Comparison of ENCODE assay signal across 20 cellular contexts in the genomic region with DNA sequence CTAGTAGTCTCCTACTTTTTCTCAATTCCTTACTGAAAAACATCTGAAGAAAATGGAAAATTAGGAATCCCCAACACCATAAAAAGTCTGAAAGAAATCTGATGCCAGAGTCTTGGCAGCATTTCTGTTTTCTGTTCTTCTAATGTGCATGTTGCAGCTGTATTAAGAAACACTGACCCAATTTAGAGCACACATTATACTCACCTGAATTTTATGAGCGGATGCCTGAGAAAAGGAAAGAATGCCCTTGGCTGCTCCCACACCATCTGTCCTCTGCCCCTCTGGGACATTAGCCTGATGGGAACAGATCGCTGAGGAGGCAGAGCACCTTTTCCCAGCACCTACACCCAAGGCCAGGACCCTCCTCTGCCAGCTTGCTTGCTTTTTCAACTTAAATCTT. TPM values are rescaled to one million over a fixed set of nuclear protein-coding genes. Genes with fewer than 3 reads are reported as not detected.
A peak's percentile ranks its signal among the peaks of the same experiment; 100 is the strongest.
DNase-seq lines count a peak whose midpoint lies in the region; ATAC-seq and TF ChIP-seq lines count a peak whose summit lies in the region.
"Had no signal": no experiment of that assay in that cellular context is flagged by ENCODE, and none has a peak within 500 bp of the region (broad histone marks: within the 10 kb centered on the region; RNA-seq: fewer than 3 reads in every experiment).

No MANE protein-coding gene starts in this region.

- TF ChIP-seq CTCF in VCaP (conservative IDR thresholded peaks at IDR 0.05) (no peak), right lobe of liver (IDR thresholded peaks at IDR 0.05) (no peak)

- H3K4me3 ChIP-seq in thymus (ENCODE audit: low read length) (no peak overlapping the region), right lobe of liver (no peak overlapping the region)
- H3K4me3 ChIP-seq: BLaER1 treated with 17β-estradiol and CSF1 and Interleukin-3, amounts not matched to agents 10 nM and 100 nM had no signal

- peaks cover 5% of the 10 kb centered on the region for H3K4me1 ChIP-seq in thymus (ENCODE audit: control insufficient read depth, insufficient read depth, low read length)
- no peaks in the 10 kb centered on the region for H3K4me1 ChIP-seq in right lobe of liver

- no peaks in the 10 kb centered on the region for H3K36me3 Mint-ChIP-seq in activated CD4-positive, alpha-beta T cell treated with anti-CD3 and anti-CD28 coated beads, Interleukin-2, amount 10 ng/mL, durations not matched to agents 24 days and 14 days (ENCODE audit: low read depth)
- H3K36me3 Mint-ChIP-seq: CD4-positive, CD25-positive, alpha-beta regulatory T cell had no signal

- H3K4me1 Mint-ChIP-seq in activated CD4-positive, alpha-beta T cell treated with anti-CD3 and anti-CD28 coated beads, Interleukin-2, amount 10 ng/mL, durations not matched to agents 24 days and 14 days = peaks cover 3% of the 10 kb centered on the region

- 90% methylated on average over 2 of the region's 2 CpGs for WGBS in thymus
- 90% methylated on average over 2 of the region's 2 CpGs for WGBS in right lobe of liver (ENCODE audit: insufficient coverage, low coverage, low lambda C conversion rate, missing lambda C conversion rate)

- H3K27me3 Mint-ChIP-seq in activated CD4-positive, alpha-beta T cell treated with anti-CD3 and anti-CD28 coated beads, Interleukin-2, amount 10 ng/mL, durations not matched to agents 24 days and 14 days = peaks cover 24% of the 10 kb centered on the region

- H3K36me3 ChIP-seq in KOPT-K1 (ENCODE audit: insufficient read depth, low read length) (no peaks in the 10 kb centered on the region), thymus (ENCODE audit: control insufficient read depth, insufficient read depth) (no peaks in the 10 kb centered on the region), right lobe of liver (no peaks in the 10 kb centered on the region)
- H3K36me3 ChIP-seq: BLaER1 treated with 17β-estradiol and CSF1 and Interleukin-3, amounts not matched to agents 10 nM and 100 nM had no signal

- TF ChIP-seq POLR2A in right lobe of liver (IDR thresholded peaks at IDR 0.05) = no peak

- DNase-seq in activated CD4-positive, alpha-beta T cell treated with anti-CD3 and anti-CD28 coated beads, Interleukin-2, amount 10 ng/mL, durations not matched to agents 24 days and 14 days = no peak
- DNase-seq in activated CD4-positive, alpha-beta T cell treated with anti-CD3 and anti-CD28 coated beads, Interleukin-2, amount 50 U/mL, for 48 hours = no peak
- no peak for DNase-seq in right lobe of liver
- DNase-seq in stimulated activated CD4-positive, alpha-beta T cell treated with anti-CD3 and anti-CD28 coated beads, Interleukin-2, amount 100 ng/mL, for 24 hours = no peak
- DNase-seq: 8988T; AML-193; Calu3; CD4-positive, CD25-positive, alpha-beta regulatory T cell; DMS153; DMS79 treated with DMSO at 0.1 percent for 48 hours; GDM1; HCEC 1CT; HFFc6 had no signal

- peak overlapping the region; percentile 29 for H3K27ac Mint-ChIP-seq in activated CD4-positive, alpha-beta T cell treated with anti-CD3 and anti-CD28 coated beads, Interleukin-2, amount 10 ng/mL, durations not matched to agents 24 days and 14 days
- H3K27ac Mint-ChIP-seq: CD4-positive, CD25-positive, alpha-beta regulatory T cell; HFFc6 had no signal

- H3K4me3 Mint-ChIP-seq in activated CD4-positive, alpha-beta T cell treated with anti-CD3 and anti-CD28 coated beads, Interleukin-2, amount 10 ng/mL, durations not matched to agents 24 days and 14 days = no peak overlapping the region
- H3K4me3 Mint-ChIP-seq: CD4-positive, CD25-positive, alpha-beta regulatory T cell; HFFc6 had no signal

- H3K9me3 Mint-ChIP-seq in activated CD4-positive, alpha-beta T cell treated with anti-CD3 and anti-CD28 coated beads, Interleukin-2, amount 10 ng/mL, durations not matched to agents 24 days and 14 days = no peaks in the 10 kb centered on the region
- H3K9me3 Mint-ChIP-seq: HFFc6 had no signal

- intact Hi-C loops in activated CD4-positive, alpha-beta T cell treated with anti-CD3 and anti-CD28 coated beads, Interleukin-2, amount 10 ng/mL, durations not matched to agents 24 days and 14 days (cut with micrococcal nuclease) = no loop called here
- intact Hi-C loops in right lobe of liver (cut with DNase I) = no loop called here

- peak overlapping the region; percentile 81 for H3K27ac ChIP-seq in KOPT-K1 (ENCODE audit: low read depth, low read length, poor library complexity, severe bottlenecking)
- peak overlapping the region; percentile 75 for H3K27ac ChIP-seq in VCaP
- H3K27ac ChIP-seq in thymus (ENCODE audit: low read depth) = peak overlapping the region; percentile 10
- no peak overlapping the region for H3K27ac ChIP-seq in right lobe of liver
- H3K27ac ChIP-seq: BLaER1 treated with 17β-estradiol and CSF1 and Interleukin-3, amounts not matched to agents 10 nM and 100 nM had no signal

- ATAC-seq in GM18907 (IDR thresholded peaks at IDR 0.05; ENCODE audit: unreplicated experiment) (no peak), right lobe of liver (no peak)
- ATAC-seq: HepG2 had no signal

- H3K27me3 ChIP-seq in thymus (ENCODE audit: control insufficient read depth, insufficient read depth) = no peaks in the 10 kb centered on the region
- no peaks in the 10 kb centered on the region for H3K27me3 ChIP-seq in right lobe of liver
- H3K27me3 ChIP-seq: BLaER1 treated with 17β-estradiol and CSF1 and Interleukin-3, amounts not matched to agents 10 nM and 100 nM had no signal

- H3K9me3 ChIP-seq in KOPT-K1 (ENCODE audit: insufficient read depth, low read length, poor library complexity, severe bottlenecking) (no peaks in the 10 kb centered on the region), thymus (ENCODE audit: control insufficient read depth) (no peaks in the 10 kb centered on the region), right lobe of liver (no peaks in the 10 kb centered on the region)
- H3K9me3 ChIP-seq: BLaER1 treated with 17β-estradiol and CSF1 and Interleukin-3, amounts not matched to agents 10 nM and 100 nM had no signal

RNA-seq across cellular contexts. Expression of gene ANP32B, which starts 14.1 kb away (rescaled TPM):
- total RNA-seq in activated CD4-positive, alpha-beta T cell treated with anti-CD3 and anti-CD28 coated beads, Interleukin-2, amount 10 ng/mL, durations not matched to agents 24 days and 14 days = 332 and 333 TPM in 2 replicates
- polyA plus RNA-seq in thymus = 191 TPM
- 10 to 100 TPM in 5 of 6 experiments, 1 to 10 TPM in 1; 8.2 to 38.0 (median 30.6) TPM for total RNA-seq in right lobe of liver

RNA-seq across cellular contexts. Expression of gene HEMGN, which starts 31.0 kb away (rescaled TPM):
- total RNA-seq in activated CD4-positive, alpha-beta T cell treated with anti-CD3 and anti-CD28 coated beads, Interleukin-2, amount 10 ng/mL, durations not matched to agents 24 days and 14 days = 0.38 and 0.54 TPM in 2 replicates
- polyA plus RNA-seq in thymus = 4.1 TPM
- total RNA-seq in right lobe of liver = 1 to 10 TPM in 2 of 6 experiments, under 1 TPM in 1, not detected in 3; 0.09 to 2.9 (median 1.0) TPM
- total RNA-seq: Calu3, H4, HepG2, HFFc6 had no signal
- polyA plus RNA-seq: HepG2 had no signal

RNA-seq across cellular contexts. Expression of gene TRMO, which starts 46.7 kb away (rescaled TPM):
- total RNA-seq in activated CD4-positive, alpha-beta T cell treated with anti-CD3 and anti-CD28 coated beads, Interleukin-2, amount 10 ng/mL, durations not matched to agents 24 days and 14 days = 9.8 and 13.0 TPM in 2 replicates
- polyA plus RNA-seq in thymus = 19.8 TPM
- 10 to 100 TPM in 1 of 6 experiments, 1 to 10 TPM in 5; 5.7 to 14.7 (median 8.3) TPM for total RNA-seq in right lobe of liver

Comparison
In these comparisons a context has a peak if more than half of its experiments do, and no peak if none do; other contexts are left out.
1. H3K27ac ChIP-seq: peak in KOPT-K1 (single experiment), VCaP (single experiment) and thymus (single experiment); none in right lobe of liver (0 of 3).